ENCODE assay signal across 24 cellular contexts in genomic region chr1:6125366-6125765, GRCh38. TPM values are rescaled to one million over a fixed set of nuclear protein-coding genes. Genes with fewer than 3 reads are reported as not detected.
"Had no signal": no experiment of that assay in that cellular context is flagged by ENCODE, and none has a peak within 500 bp of the region (broad histone marks: within the 10 kb centered on the region; RNA-seq: fewer than 3 reads in every experiment).

No MANE protein-coding gene starts in this region.

- DNase-seq: activated CD4-positive, alpha-beta T cell treated with anti-CD3 and anti-CD28 coated beads for 48 hours; activated CD4-positive, alpha-beta T cell treated with anti-CD3 and anti-CD28 coated beads, Interleukin-2, amount 50 U/mL, for 48 hours; activated CD8-positive, alpha-beta memory T cell treated with anti-CD3 and anti-CD28 coated beads for 24 hours; activated gamma-delta T cell; activated naive CD4-positive, alpha-beta T cell treated with anti-CD3 and anti-CD28 coated beads, Interleukin-2, amount 50 U/mL, for 16 hours; colonic mucosa; effector memory CD4-positive, alpha-beta T cell; mesenchymal stem cell; retina; stimulated activated CD4-positive, alpha-beta T cell treated with anti-CD3 and anti-CD28 coated beads, Interleukin-15, amount 100 ng/mL, for 24 hours; stimulated activated naive CD8-positive, alpha-beta T cell treated with anti-CD3 and anti-CD28 coated beads, Interleukin-15, amount 100 ng/mL, for 72 hours; substantia nigra; T-helper 17 cell; T1000; WERI-Rb-1 had no signal

- H3K4me3 Mint-ChIP-seq: activated T-helper 1 cell treated with anti-CD3 and anti-CD28 coated beads, Interleukin-12 subunit alpha, Interleukin-12 subunit beta, Interleukin-2, Interleukin-4 antibody, amounts not matched to agents 30 ng/mL and 10 ng/mL and 1 ng/mL, durations not matched to agents 14 hours and 24 hours and 36 hours; natural killer cell treated with Interleukin-12 subunit alpha and Interleukin-12 subunit beta and Interleukin-15 and Interleukin-18, amount 100 ng/mL, for 72 hours; stimulated activated naive CD8-positive, alpha-beta T cell treated with anti-CD3 and anti-CD28 coated beads, Interleukin-15, amount 100 ng/mL, for 72 hours; T-helper 17 cell; type B pancreatic cell had no signal

- ATAC-seq: activated CD4-positive, CD25-positive, alpha-beta regulatory T cell treated with anti-CD3 and anti-CD28 coated beads, Interleukin-2, amount 50 U/mL, for 24 hours; natural killer cell treated with Interleukin-12 subunit alpha and Interleukin-12 subunit beta and Interleukin-15 and Interleukin-18, amount 100 ng/mL, for 72 hours; T-helper 17 cell had no signal

- H3K36me3 Mint-ChIP-seq: natural killer cell treated with Interleukin-12 subunit alpha and Interleukin-12 subunit beta and Interleukin-15 and Interleukin-18, amount 100 ng/mL, for 72 hours; type B pancreatic cell had no signal

- H3K4me1 ChIP-seq: colonic mucosa had no signal

- H3K36me3 ChIP-seq: colonic mucosa, vagina had no signal

- H3K4me3 ChIP-seq: colonic mucosa, hepatocyte, smooth muscle cell, vagina had no signal

- H3K9me3 Mint-ChIP-seq: activated T-helper 1 cell treated with anti-CD3 and anti-CD28 coated beads, Interleukin-12 subunit alpha, Interleukin-12 subunit beta, Interleukin-2, Interleukin-4 antibody, amounts not matched to agents 30 ng/mL and 10 ng/mL and 1 ng/mL, durations not matched to agents 14 hours and 24 hours and 36 hours; natural killer cell treated with Interleukin-12 subunit alpha and Interleukin-12 subunit beta and Interleukin-15 and Interleukin-18, amount 100 ng/mL, for 72 hours; stimulated activated naive CD8-positive, alpha-beta T cell treated with anti-CD3 and anti-CD28 coated beads, Interleukin-15, amount 100 ng/mL, for 72 hours; type B pancreatic cell had no signal

- H3K4me2 ChIP-seq: hepatocyte, smooth muscle cell had no signal

- H3K27me3 ChIP-seq: colonic mucosa, hepatocyte, vagina had no signal

- H3K27ac Mint-ChIP-seq: activated T-helper 1 cell treated with anti-CD3 and anti-CD28 coated beads, Interleukin-12 subunit alpha, Interleukin-12 subunit beta, Interleukin-2, Interleukin-4 antibody, amounts not matched to agents 30 ng/mL and 10 ng/mL and 1 ng/mL, durations not matched to agents 14 hours and 24 hours and 36 hours; natural killer cell treated with Interleukin-12 subunit alpha and Interleukin-12 subunit beta and Interleukin-15 and Interleukin-18, amount 100 ng/mL, for 72 hours; progenitor cell of endocrine pancreas; T-helper 17 cell; type B pancreatic cell had no signal

- H3K9me3 ChIP-seq: colonic mucosa, vagina had no signal

- H3K27ac ChIP-seq: colonic mucosa, hepatocyte, vagina, WERI-Rb-1 had no signal

RNA-seq across cellular contexts. Expression of gene CHD5, which starts 54.8 kb away (rescaled TPM):
- total RNA-seq: myocyte had no signal
- polyA plus RNA-seq: hepatocyte, smooth muscle cell had no signal
